ENCODE assay signal across 8 cellular contexts in the genomic region with DNA sequence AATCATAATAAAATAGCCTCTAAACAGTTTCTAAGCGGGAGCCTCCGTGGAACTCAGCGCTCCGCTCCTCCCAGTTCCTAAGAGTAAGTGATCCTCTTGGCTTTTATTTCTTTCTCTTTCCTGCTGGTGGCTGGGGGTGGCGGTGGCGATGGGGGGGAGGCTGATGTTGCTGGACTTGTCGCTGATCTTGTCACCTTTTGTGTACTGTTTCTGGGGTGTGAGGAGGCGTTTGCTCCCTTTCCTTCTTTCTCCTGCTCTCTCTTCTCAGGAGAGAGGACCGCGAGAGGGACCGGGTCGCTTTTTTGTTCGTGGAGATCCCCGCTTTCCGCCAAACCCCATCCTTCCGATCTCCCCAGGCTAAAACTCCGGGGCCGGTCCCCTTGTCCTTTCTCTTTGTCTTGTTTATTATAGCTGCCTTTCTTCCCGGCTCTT. TPM values are rescaled to one million over a fixed set of nuclear protein-coding genes. Genes with fewer than 3 reads are reported as not detected.
DNase-seq lines count a peak whose midpoint lies in the region; ATAC-seq and TF ChIP-seq lines count a peak whose summit lies in the region.

No MANE protein-coding gene starts in this region.

- H3K36me3 ChIP-seq in HEK293 (ENCODE audit: control insufficient read depth in 2 of 2, insufficient read depth in 1 of 2, low read length in 2 of 2) (no peaks in the 10 kb centered on the region), iPS DF 6.9 (ENCODE audit: control insufficient read depth, insufficient read depth, low read length) (no peaks in the 10 kb centered on the region), smooth muscle cell (ENCODE audit: low read depth) (no peaks in the 10 kb centered on the region)

- no peaks in the 10 kb centered on the region for H3K9me3 ChIP-seq in HEK293 (ENCODE audit: control insufficient read depth, insufficient read depth, low read depth, low read length)
- H3K9me3 ChIP-seq in iPS DF 6.9 (ENCODE audit: control insufficient read depth, insufficient read depth, low read length), result no peaks in the 10 kb centered on the region
- H3K9me3 ChIP-seq in smooth muscle cell (replicated peaks; ENCODE audit: low read depth), result no peaks in the 10 kb centered on the region

- peaks cover 4% of the 10 kb centered on the region for H3F3A ChIP-seq in smooth muscle cell (ENCODE audit: low read depth)

- CTCF ChIA-PET in AG04449 (lab: Yijun Ruan, JAX), result no interaction called here
- CTCF ChIA-PET in HEK293 (lab: Yijun Ruan, JAX), result no interaction called here

- peaks cover 35% of the 10 kb centered on the region for H3K4me1 Mint-ChIP-seq in activated naive CD8-positive, alpha-beta T cell treated with anti-CD3 and anti-CD28 coated beads for 36 hours

- no peak for TF ChIP-seq CTCF in AG04449 (IDR thresholded peaks at IDR 0.05; ENCODE audit: insufficient read depth, low read length, missing control alignments)
- TF ChIP-seq CTCF in HEK293 (tag by site-specific recombination; IDR thresholded peaks at IDR 0.05), result no peak
- TF ChIP-seq CTCF in smooth muscle cell (IDR thresholded peaks at IDR 0.05; ENCODE audit: borderline replicate concordance, insufficient read depth, poor library complexity, severe bottlenecking), result no peak

- no peaks in the 10 kb centered on the region for H3K79me2 ChIP-seq in smooth muscle cell (ENCODE audit: low read depth)

- no peak for ATAC-seq in HG02840 (IDR thresholded peaks at IDR 0.05; ENCODE audit: low FRiP score, unreplicated experiment)

- WGBS in iPS DF 6.9 (ENCODE audit: insufficient coverage, insufficient read length), result no CpG with 5 or more reads among the region's 19 CpGs
- WGBS in smooth muscle cell (ENCODE audit: low lambda C conversion rate), result 1% methylated on average over 19 of the region's 19 CpGs

- H3K4me3 Mint-ChIP-seq in activated naive CD8-positive, alpha-beta T cell treated with anti-CD3 and anti-CD28 coated beads for 36 hours, result peak overlapping the region; percentile 88

- H3K4me1 ChIP-seq in HEK293 (ENCODE audit: control insufficient read depth, insufficient read depth, low read length) (peaks cover 37% of the 10 kb centered on the region), iPS DF 6.9 (ENCODE audit: control insufficient read depth, insufficient read depth, low read length) (peaks cover 5% of the 10 kb centered on the region), smooth muscle cell (ENCODE audit: low read depth) (peaks cover 34% of the 10 kb centered on the region)

- H3K27me3 Mint-ChIP-seq in activated naive CD8-positive, alpha-beta T cell treated with anti-CD3 and anti-CD28 coated beads for 36 hours, result peaks cover 96% of the 10 kb centered on the region

- H2AFZ ChIP-seq in smooth muscle cell (ENCODE audit: low read depth), result peak overlapping the region; percentile 63

- no peaks in the 10 kb centered on the region for H4K20me1 ChIP-seq in smooth muscle cell (ENCODE audit: low read depth)

- H3K9me3 Mint-ChIP-seq in activated naive CD8-positive, alpha-beta T cell treated with anti-CD3 and anti-CD28 coated beads for 36 hours, result peaks cover 2% of the 10 kb centered on the region

- H3K27me3 ChIP-seq in iPS DF 6.9 (ENCODE audit: control insufficient read depth, insufficient read depth, low read length) (peaks cover 35% of the 10 kb centered on the region), smooth muscle cell (ENCODE audit: low read depth) (peaks cover 71% of the 10 kb centered on the region)

- no peak overlapping the region for H3K27ac Mint-ChIP-seq in activated naive CD8-positive, alpha-beta T cell treated with anti-CD3 and anti-CD28 coated beads for 36 hours

- H3K27ac ChIP-seq in HEK293 (ENCODE audit: extremely low read depth, low read depth, low read length), result peak overlapping the region; percentile 90
- no peak overlapping the region for H3K27ac ChIP-seq in iPS DF 6.9 (ENCODE audit: low read length)
- H3K27ac ChIP-seq in smooth muscle cell (ENCODE audit: low read depth), result no peak overlapping the region

- peaks cover 7% of the 10 kb centered on the region for H3K36me3 Mint-ChIP-seq in activated naive CD8-positive, alpha-beta T cell treated with anti-CD3 and anti-CD28 coated beads for 36 hours

- peak overlapping the region; percentile 59 for H3K9ac ChIP-seq in smooth muscle cell (ENCODE audit: low read depth)

- no peak for DNase-seq in AG04449 (ENCODE audit: low read depth, low spot score)
- no peak for DNase-seq in activated naive CD8-positive, alpha-beta T cell treated with anti-CD3 and anti-CD28 coated beads for 36 hours
- no peak for DNase-seq in iPS DF 6.9 (ENCODE audit: low read depth, low spot score)
- DNase-seq in smooth muscle cell (lab: John Stamatoyannopoulos, UW; ENCODE audit: unreplicated experiment), result no peak
- DNase-seq in amniotic stem cell (lab: John Stamatoyannopoulos, UW), result no peak
- no peak for DNase-seq in stimulated activated CD4-positive, alpha-beta T cell treated with anti-CD3 and anti-CD28 coated beads, Interleukin-1b, Interleukin-23, amount 100 ng/mL, for 48 hours

- POLR2A ChIA-PET in AG04449 (lab: Yijun Ruan, JAX), result no interaction called here
- POLR2A ChIA-PET in HEK293 (lab: Yijun Ruan, JAX), result interaction anchor here (0.6 to 1.2 kb wide), 4 partner anchors 35 to 1380 kb away, joined by 3 to 8 read pairs (median 3); partner anchors contain the start of gene ATF3

- H3K4me3 ChIP-seq in AG04449 (ENCODE audit: low read depth, low read length), result peak overlapping the region; percentile 61
- peak overlapping the region; percentile 68 for H3K4me3 ChIP-seq in HEK293 (ENCODE audit: low read depth, low read length)
- H3K4me3 ChIP-seq in iPS DF 6.9 (ENCODE audit: low read length), result peak overlapping the region; percentile 26; the same call in 1 of the 2 replicates
- peak overlapping the region; percentile 69 for H3K4me3 ChIP-seq in smooth muscle cell

- H3K4me2 ChIP-seq in smooth muscle cell, result peak overlapping the region; percentile 84

TF ChIP-seq in HEK293, 187 proteins besides CTCF, POLR2A, EP300 and RAD21 (continues in another document):
- TF ChIP-seq PRDM10 (tag by site-specific recombination; IDR thresholded peaks at IDR 0.05) (no peak), ZNF530 (tag by site-specific recombination; IDR thresholded peaks at IDR 0.05; ENCODE audit: low read depth) (no peak), GLIS1 (tag by site-specific recombination; IDR thresholded peaks at IDR 0.05) (peak; percentile 5; the same call in 1 of the 2 replicates), KLF16 (tag by site-specific recombination; IDR thresholded peaks at IDR 0.05) (no peak), ZBTB11 (tag by site-specific recombination; conservative IDR thresholded peaks at IDR 0.05; ENCODE audit: low read depth) (no peak), ZNF549 (tag by site-specific recombination; IDR thresholded peaks at IDR 0.05) (no peak), ZFP37 (tag by site-specific recombination; IDR thresholded peaks at IDR 0.05) (no peak)

RNA-seq across cellular contexts. Expression of gene PROX1, which starts 0.9 kb away (rescaled TPM):
- total RNA-seq in activated naive CD8-positive, alpha-beta T cell treated with anti-CD3 and anti-CD28 coated beads for 36 hours, result not detected
- total RNA-seq in smooth muscle cell, result 1.1 and 2.9 TPM in 2 replicates
- polyA plus RNA-seq in smooth muscle cell, result 0.24 and 1.5 TPM in 2 replicates
